11 cellular contexts compared by ENCODE assay signal in genomic region chr17:41710472-41711090, GRCh38. TPM values are rescaled to one million over a fixed set of nuclear protein-coding genes. Genes with fewer than 3 reads are reported as not detected.
DNase-seq lines count a peak whose midpoint lies in the region; ATAC-seq and TF ChIP-seq lines count a peak whose summit lies in the region.
"Had no signal": no experiment of that assay in that cellular context is flagged by ENCODE, and none has a peak within 500 bp of the region (broad histone marks: within the 10 kb centered on the region; RNA-seq: fewer than 3 reads in every experiment).

No MANE protein-coding gene starts in this region.

- intact Hi-C loops in OCI-LY7 (cut with micrococcal nuclease; ENCODE audit: unreplicated experiment), result no loop called here

- no peak overlapping the region for H3K4me2 ChIP-seq in OCI-LY7 (ENCODE audit: low read length)

- H3K27ac ChIP-seq in OCI-LY7 (ENCODE audit: low read depth, low read length, poor library complexity, severe bottlenecking), result no peak overlapping the region
- H3K27ac ChIP-seq: tibial artery had no signal

- POLR2A ChIA-PET in OCI-LY7 (lab: Charles Lee), result no interaction called here

- H3K36me3 ChIP-seq in OCI-LY7 (ENCODE audit: insufficient read depth, low read length), result no peaks in the 10 kb centered on the region
- H3K36me3 ChIP-seq: tibial artery had no signal

- no peak overlapping the region for H2AFZ ChIP-seq in OCI-LY7 (ENCODE audit: low read length)

- TF ChIP-seq CTCF in OCI-LY7 (conservative IDR thresholded peaks at IDR 0.05; ENCODE audit: low read length), result no peak

- no peaks in the 10 kb centered on the region for H3K4me1 ChIP-seq in OCI-LY7 (ENCODE audit: insufficient read depth, low read length, poor library complexity, severe bottlenecking)
- H3K4me1 ChIP-seq: tibial artery had no signal

- no peaks in the 10 kb centered on the region for H4K20me1 ChIP-seq in OCI-LY7 (ENCODE audit: insufficient read depth, low read length)

- ATAC-seq in HG02981 (IDR thresholded peaks at IDR 0.05; ENCODE audit: unreplicated experiment) (no peak), GM21526 (IDR thresholded peaks at IDR 0.05; ENCODE audit: low FRiP score, unreplicated experiment) (no peak), HG02759 (IDR thresholded peaks at IDR 0.05; ENCODE audit: unreplicated experiment) (no peak)
- ATAC-seq: Panc1, sciatic nerve had no signal

- DNase-seq in DMS153 treated with DMSO at 0.1 percent for 48 hours (lab: John Stamatoyannopoulos, UW; ENCODE audit: unreplicated experiment) (peak; percentile 35), M059J (ENCODE audit: low read depth) (peak; percentile 87), amniotic epithelial cell (ENCODE audit: low read depth) (peak; percentile 88), kidney glomerular epithelial cell (lab: John Stamatoyannopoulos, UW) (peak; percentile 45), OCI-LY7 (ENCODE audit: low spot score) (no peak)
- DNase-seq: tibial artery had no signal

- BruUV-seq in OCI-LY7 (replicated peaks; lab: Mats Ljungman, UMichigan), result no TSS peak

- no peak overlapping the region for H3K4me3 ChIP-seq in OCI-LY7 (ENCODE audit: low read depth, low read length, poor library complexity, severe bottlenecking)
- H3K4me3 ChIP-seq: tibial artery had no signal

- H3K79me2 ChIP-seq in OCI-LY7 (ENCODE audit: insufficient read depth, low read depth, low read length), result no peaks in the 10 kb centered on the region

- H3K9me2 ChIP-seq in OCI-LY7 (ENCODE audit: insufficient read depth, low read length), result no peaks in the 10 kb centered on the region

- no peaks in the 10 kb centered on the region for H3K9me3 ChIP-seq in OCI-LY7 (ENCODE audit: low read length)
- H3K9me3 ChIP-seq: tibial artery had no signal

- CTCF ChIA-PET in OCI-LY7 (lab: Charles Lee; ENCODE audit: unreplicated experiment), result no interaction called here

RNA-seq across cellular contexts. Expression of gene GAST, which starts 1.6 kb away (rescaled TPM):
- not detected in 2 replicates for total RNA-seq in M059J (2014; rRNA removed; shearing (Covaris generic))
- total RNA-seq in OCI-LY7 (2014; rRNA removed; shearing (Covaris generic)), result not detected in 2 replicates
- not detected in 2 replicates for total RNA-seq in OCI-LY7 (2022)
- total RNA-seq: sciatic nerve had no signal

RNA-seq across cellular contexts. Expression of gene EIF1, which starts 21.9 kb away (rescaled TPM):
- 54.4 and 64.1 TPM in 2 replicates for total RNA-seq in M059J (2014; rRNA removed; shearing (Covaris generic))
- total RNA-seq in OCI-LY7 (2014; rRNA removed; shearing (Covaris generic)), result 123 and 145 TPM in 2 replicates
- total RNA-seq in OCI-LY7 (2022), result 659 and 705 TPM in 2 replicates

RNA-seq across cellular contexts. Expression of gene HAP1, which starts 23.9 kb away (rescaled TPM):
- 0.05 and 0.07 TPM in 2 replicates for total RNA-seq in M059J (2014; rRNA removed; shearing (Covaris generic))
- 0.10 and 0.19 TPM in 2 replicates for total RNA-seq in OCI-LY7 (2014; rRNA removed; shearing (Covaris generic))
- 0.22 and 0.55 TPM in 2 replicates for total RNA-seq in OCI-LY7 (2022)
